In genomic region chr7:106029448-106029847, GRCh38 we compare ENCODE assay signal across 1 cellular context.
A peak's percentile ranks its signal among the peaks of the same experiment; 100 is the strongest.
TF ChIP-seq lines count a peak whose summit lies in the region.

No MANE protein-coding gene starts in this region.

TF ChIP-seq in K562, 482 proteins besides CTCF, POLR2A, EP300 and RAD21 (continued from another document and continues in another):
- TF ChIP-seq HDAC3 (IDR thresholded peaks at IDR 0.05; ENCODE audit: borderline replicate concordance, partially characterized antibody) (no peak), ZBTB11 (CRISPR knock-in tag; IDR thresholded peaks at IDR 0.05) (no peak), ARID1B (IDR thresholded peaks at IDR 0.05) (0 out of 2 replicates have a peak, but pooled peaks have one; percentile 23), ETV1 (tag; conservative IDR thresholded peaks at IDR 0.05; ENCODE audit: low read depth) (no peak), ZNF212 (CRISPR knock-in tag; IDR thresholded peaks at IDR 0.05) (0 out of 2 replicates have a peak, but pooled peaks have one; percentile 65), KAT7 (CRISPR knock-in tag; IDR thresholded peaks at IDR 0.05; ENCODE audit: borderline replicate concordance) (no peak), NONO (IDR thresholded peaks at IDR 0.05; ENCODE audit: low read depth in 2 of 2, low read length in 1 of 2) (no peak), CBX1 (IDR thresholded peaks at IDR 0.05; ENCODE audit: low read depth) (no peak), RBBP5 (IDR thresholded peaks at IDR 0.05; ENCODE audit: borderline replicate concordance, insufficient read depth, low read length, poor library complexity, severe bottlenecking) (no peak), SIN3A (IDR thresholded peaks at IDR 0.05; ENCODE audit: borderline replicate concordance in 2 of 2, control insufficient read depth in 1 of 2, low read depth in 2 of 2, low read length in 2 of 2) (no peak), LCOR (CRISPR knock-in tag; IDR thresholded peaks at IDR 0.05) (no peak), NR2F6 (CRISPR knock-in tag; IDR thresholded peaks at IDR 0.05) (no peak), KAT2B (IDR thresholded peaks at IDR 0.05; ENCODE audit: low read depth, low read length) (no peak), NCOA1 (IDR thresholded peaks at IDR 0.05; ENCODE audit: low read depth) (no peak), GTF2F1 (IDR thresholded peaks at IDR 0.05; ENCODE audit: low read depth, low read length) (no peak), ZNF184 (CRISPR knock-in tag; IDR thresholded peaks at IDR 0.05) (no peak), MTA2 (IDR thresholded peaks at IDR 0.05; ENCODE audit: low read depth) (no peak), HSF4 (CRISPR knock-in tag; IDR thresholded peaks at IDR 0.05; ENCODE audit: borderline replicate concordance) (no peak), PTRF (tag; IDR thresholded peaks at IDR 0.05) (no peak), HOMEZ (CRISPR knock-in tag; IDR thresholded peaks at IDR 0.05) (no peak), ZNF175 (CRISPR knock-in tag; IDR thresholded peaks at IDR 0.05; ENCODE audit: low read depth) (no peak), CEBPG (CRISPR knock-in tag; IDR thresholded peaks at IDR 0.05) (no peak), CEBPG (tag; conservative IDR thresholded peaks at IDR 0.05 in 1 of 2, IDR thresholded peaks at IDR 0.05 in 1 of 2) (peak; percentile 32 to 61; a peak in 2 of 4 replicates), SREBF2 (CRISPR knock-in tag; IDR thresholded peaks at IDR 0.05) (no peak), HDAC1 (IDR thresholded peaks at IDR 0.05) (no peak), HDAC2 (IDR thresholded peaks at IDR 0.05) (no peak), ZNF586 (CRISPR knock-in tag; conservative IDR thresholded peaks at IDR 0.05) (no peak), PHB (CRISPR knock-in tag; IDR thresholded peaks at IDR 0.05) (no peak), ZNF764 (CRISPR knock-in tag; IDR thresholded peaks at IDR 0.05; ENCODE audit: low read depth) (no peak), SP1 (CRISPR knock-in tag; IDR thresholded peaks at IDR 0.05) (no peak), ARHGAP35 (IDR thresholded peaks at IDR 0.05; ENCODE audit: partially characterized antibody) (no peak), MAFK (IDR thresholded peaks at IDR 0.05; ENCODE audit: low read length) (no peak), ZNF551 (CRISPR knock-in tag; IDR thresholded peaks at IDR 0.05) (no peak), GABPA (tag; conservative IDR thresholded peaks at IDR 0.05; ENCODE audit: low read depth) (no peak), NCOA4 (IDR thresholded peaks at IDR 0.05; ENCODE audit: partially characterized antibody) (no peak), ZNF707 (CRISPR knock-in tag; conservative IDR thresholded peaks at IDR 0.05) (no peak), BCL6 (CRISPR knock-in tag; IDR thresholded peaks at IDR 0.05) (no peak), MAFG (tag; conservative IDR thresholded peaks at IDR 0.05) (peak; percentile 56), ZNF274 (IDR thresholded peaks at IDR 0.05; ENCODE audit: borderline replicate concordance, low read depth, low read length) (no peak)
- TF ChIP-seq, protein P1, sequence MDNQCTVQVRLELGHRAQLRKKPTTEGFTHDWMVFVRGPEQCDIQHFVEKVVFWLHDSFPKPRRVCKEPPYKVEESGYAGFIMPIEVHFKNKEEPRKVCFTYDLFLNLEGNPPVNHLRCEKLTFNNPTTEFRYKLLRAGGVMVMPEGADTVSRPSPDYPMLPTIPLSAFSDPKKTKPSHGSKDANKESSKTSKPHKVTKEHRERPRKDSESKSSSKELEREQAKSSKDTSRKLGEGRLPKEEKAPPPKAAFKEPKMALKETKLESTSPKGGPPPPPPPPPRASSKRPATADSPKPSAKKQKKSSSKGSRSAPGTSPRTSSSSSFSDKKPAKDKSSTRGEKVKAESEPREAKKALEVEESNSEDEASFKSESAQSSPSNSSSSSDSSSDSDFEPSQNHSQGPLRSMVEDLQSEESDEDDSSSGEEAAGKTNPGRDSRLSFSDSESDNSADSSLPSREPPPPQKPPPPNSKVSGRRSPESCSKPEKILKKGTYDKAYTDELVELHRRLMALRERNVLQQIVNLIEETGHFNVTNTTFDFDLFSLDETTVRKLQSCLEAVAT (IDR thresholded peaks at IDR 0.05): no peak
- TF ChIP-seq, protein P2, sequence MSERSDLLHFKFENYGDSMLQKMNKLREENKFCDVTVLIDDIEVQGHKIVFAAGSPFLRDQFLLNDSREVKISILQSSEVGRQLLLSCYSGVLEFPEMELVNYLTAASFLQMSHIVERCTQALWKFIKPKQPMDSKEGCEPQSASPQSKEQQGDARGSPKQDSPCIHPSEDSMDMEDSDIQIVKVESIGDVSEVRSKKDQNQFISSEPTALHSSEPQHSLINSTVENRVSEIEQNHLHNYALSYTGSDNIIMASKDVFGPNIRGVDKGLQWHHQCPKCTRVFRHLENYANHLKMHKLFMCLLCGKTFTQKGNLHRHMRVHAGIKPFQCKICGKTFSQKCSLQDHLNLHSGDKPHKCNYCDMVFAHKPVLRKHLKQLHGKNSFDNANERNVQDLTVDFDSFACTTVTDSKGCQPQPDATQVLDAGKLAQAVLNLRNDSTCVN (CRISPR knock-in tag; IDR thresholded peaks at IDR 0.05): no peak
- TF ChIP-seq, protein P3, sequence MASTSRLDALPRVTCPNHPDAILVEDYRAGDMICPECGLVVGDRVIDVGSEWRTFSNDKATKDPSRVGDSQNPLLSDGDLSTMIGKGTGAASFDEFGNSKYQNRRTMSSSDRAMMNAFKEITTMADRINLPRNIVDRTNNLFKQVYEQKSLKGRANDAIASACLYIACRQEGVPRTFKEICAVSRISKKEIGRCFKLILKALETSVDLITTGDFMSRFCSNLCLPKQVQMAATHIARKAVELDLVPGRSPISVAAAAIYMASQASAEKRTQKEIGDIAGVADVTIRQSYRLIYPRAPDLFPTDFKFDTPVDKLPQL (IDR thresholded peaks at IDR 0.05; ENCODE audit: extremely low read depth, insufficient read length): no peak
- TF ChIP-seq, protein P4, sequence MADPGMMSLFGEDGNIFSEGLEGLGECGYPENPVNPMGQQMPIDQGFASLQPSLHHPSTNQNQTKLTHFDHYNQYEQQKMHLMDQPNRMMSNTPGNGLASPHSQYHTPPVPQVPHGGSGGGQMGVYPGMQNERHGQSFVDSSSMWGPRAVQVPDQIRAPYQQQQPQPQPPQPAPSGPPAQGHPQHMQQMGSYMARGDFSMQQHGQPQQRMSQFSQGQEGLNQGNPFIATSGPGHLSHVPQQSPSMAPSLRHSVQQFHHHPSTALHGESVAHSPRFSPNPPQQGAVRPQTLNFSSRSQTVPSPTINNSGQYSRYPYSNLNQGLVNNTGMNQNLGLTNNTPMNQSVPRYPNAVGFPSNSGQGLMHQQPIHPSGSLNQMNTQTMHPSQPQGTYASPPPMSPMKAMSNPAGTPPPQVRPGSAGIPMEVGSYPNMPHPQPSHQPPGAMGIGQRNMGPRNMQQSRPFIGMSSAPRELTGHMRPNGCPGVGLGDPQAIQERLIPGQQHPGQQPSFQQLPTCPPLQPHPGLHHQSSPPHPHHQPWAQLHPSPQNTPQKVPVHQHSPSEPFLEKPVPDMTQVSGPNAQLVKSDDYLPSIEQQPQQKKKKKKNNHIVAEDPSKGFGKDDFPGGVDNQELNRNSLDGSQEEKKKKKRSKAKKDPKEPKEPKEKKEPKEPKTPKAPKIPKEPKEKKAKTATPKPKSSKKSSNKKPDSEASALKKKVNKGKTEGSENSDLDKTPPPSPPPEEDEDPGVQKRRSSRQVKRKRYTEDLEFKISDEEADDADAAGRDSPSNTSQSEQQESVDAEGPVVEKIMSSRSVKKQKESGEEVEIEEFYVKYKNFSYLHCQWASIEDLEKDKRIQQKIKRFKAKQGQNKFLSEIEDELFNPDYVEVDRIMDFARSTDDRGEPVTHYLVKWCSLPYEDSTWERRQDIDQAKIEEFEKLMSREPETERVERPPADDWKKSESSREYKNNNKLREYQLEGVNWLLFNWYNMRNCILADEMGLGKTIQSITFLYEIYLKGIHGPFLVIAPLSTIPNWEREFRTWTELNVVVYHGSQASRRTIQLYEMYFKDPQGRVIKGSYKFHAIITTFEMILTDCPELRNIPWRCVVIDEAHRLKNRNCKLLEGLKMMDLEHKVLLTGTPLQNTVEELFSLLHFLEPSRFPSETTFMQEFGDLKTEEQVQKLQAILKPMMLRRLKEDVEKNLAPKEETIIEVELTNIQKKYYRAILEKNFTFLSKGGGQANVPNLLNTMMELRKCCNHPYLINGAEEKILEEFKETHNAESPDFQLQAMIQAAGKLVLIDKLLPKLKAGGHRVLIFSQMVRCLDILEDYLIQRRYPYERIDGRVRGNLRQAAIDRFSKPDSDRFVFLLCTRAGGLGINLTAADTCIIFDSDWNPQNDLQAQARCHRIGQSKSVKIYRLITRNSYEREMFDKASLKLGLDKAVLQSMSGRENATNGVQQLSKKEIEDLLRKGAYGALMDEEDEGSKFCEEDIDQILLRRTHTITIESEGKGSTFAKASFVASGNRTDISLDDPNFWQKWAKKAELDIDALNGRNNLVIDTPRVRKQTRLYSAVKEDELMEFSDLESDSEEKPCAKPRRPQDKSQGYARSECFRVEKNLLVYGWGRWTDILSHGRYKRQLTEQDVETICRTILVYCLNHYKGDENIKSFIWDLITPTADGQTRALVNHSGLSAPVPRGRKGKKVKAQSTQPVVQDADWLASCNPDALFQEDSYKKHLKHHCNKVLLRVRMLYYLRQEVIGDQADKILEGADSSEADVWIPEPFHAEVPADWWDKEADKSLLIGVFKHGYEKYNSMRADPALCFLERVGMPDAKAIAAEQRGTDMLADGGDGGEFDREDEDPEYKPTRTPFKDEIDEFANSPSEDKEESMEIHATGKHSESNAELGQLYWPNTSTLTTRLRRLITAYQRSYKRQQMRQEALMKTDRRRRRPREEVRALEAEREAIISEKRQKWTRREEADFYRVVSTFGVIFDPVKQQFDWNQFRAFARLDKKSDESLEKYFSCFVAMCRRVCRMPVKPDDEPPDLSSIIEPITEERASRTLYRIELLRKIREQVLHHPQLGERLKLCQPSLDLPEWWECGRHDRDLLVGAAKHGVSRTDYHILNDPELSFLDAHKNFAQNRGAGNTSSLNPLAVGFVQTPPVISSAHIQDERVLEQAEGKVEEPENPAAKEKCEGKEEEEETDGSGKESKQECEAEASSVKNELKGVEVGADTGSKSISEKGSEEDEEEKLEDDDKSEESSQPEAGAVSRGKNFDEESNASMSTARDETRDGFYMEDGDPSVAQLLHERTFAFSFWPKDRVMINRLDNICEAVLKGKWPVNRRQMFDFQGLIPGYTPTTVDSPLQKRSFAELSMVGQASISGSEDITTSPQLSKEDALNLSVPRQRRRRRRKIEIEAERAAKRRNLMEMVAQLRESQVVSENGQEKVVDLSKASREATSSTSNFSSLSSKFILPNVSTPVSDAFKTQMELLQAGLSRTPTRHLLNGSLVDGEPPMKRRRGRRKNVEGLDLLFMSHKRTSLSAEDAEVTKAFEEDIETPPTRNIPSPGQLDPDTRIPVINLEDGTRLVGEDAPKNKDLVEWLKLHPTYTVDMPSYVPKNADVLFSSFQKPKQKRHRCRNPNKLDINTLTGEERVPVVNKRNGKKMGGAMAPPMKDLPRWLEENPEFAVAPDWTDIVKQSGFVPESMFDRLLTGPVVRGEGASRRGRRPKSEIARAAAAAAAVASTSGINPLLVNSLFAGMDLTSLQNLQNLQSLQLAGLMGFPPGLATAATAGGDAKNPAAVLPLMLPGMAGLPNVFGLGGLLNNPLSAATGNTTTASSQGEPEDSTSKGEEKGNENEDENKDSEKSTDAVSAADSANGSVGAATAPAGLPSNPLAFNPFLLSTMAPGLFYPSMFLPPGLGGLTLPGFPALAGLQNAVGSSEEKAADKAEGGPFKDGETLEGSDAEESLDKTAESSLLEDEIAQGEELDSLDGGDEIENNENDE (IDR thresholded peaks at IDR 0.05; ENCODE audit: low read depth, low read length): no peak
- TF ChIP-seq, protein P5, sequence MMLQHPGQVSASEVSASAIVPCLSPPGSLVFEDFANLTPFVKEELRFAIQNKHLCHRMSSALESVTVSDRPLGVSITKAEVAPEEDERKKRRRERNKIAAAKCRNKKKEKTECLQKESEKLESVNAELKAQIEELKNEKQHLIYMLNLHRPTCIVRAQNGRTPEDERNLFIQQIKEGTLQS (IDR thresholded peaks at IDR 0.05): no peak
- TF ChIP-seq, protein P5 (CRISPR knock-in tag; conservative IDR thresholded peaks at IDR 0.05): no peak
